In the genomic region with DNA sequence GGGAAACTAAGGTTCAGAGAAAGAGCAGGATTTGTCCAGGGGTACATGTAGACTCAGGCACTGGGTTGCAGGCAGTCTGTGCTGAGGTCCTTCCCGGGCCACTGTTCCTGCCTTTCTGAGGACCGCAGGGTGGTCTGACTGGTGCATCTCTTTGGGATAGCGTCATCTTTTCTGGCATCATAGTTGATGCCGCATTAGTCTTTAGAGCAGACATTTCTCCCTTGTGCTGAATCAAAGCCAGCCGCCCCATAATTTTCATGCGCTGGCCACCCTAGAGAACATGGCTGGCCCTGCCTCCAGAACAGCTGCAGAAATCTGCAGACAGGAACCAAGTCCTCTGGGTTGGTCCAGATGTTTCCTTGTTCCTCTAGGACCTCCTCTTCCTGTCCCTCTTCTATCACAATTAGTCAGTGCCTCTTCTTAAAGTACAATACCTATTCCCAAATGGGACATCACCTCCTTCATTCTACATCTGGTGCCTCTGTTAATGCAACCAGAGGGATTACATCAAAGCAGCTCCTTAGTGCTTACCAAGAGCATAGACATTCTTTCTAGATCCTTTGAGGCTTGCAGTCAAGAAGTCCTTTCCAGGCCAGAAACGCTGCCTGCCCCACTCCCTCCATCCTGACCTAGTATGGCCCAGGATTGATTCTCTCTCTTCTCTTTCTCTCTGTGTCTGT, we compare ENCODE assay signal across 18 cellular contexts. TPM values are rescaled to one million over a fixed set of nuclear protein-coding genes. Genes with fewer than 3 reads are reported as not detected.
DNase-seq lines count a peak whose midpoint lies in the region; ATAC-seq and TF ChIP-seq lines count a peak whose summit lies in the region.
"Had no signal": no experiment of that assay in that cellular context is flagged by ENCODE, and none has a peak within 500 bp of the region (broad histone marks: within the 10 kb centered on the region; RNA-seq: fewer than 3 reads in every experiment).

No MANE protein-coding gene starts in this region.

- no peak overlapping the region for H3K9ac ChIP-seq in mesenchymal stem cell (ENCODE audit: low read length)

- H3K14ac ChIP-seq in mesenchymal stem cell (ENCODE audit: low read length in 2 of 2), result no peak overlapping the region

- H2AK5ac ChIP-seq in mesenchymal stem cell (ENCODE audit: low read length, severe bottlenecking), result peak overlapping the region; percentile 1

- peaks cover 4% of the 10 kb centered on the region for H3K79me1 ChIP-seq in mesenchymal stem cell (replicated peaks; ENCODE audit: low read length, poor library complexity, severe bottlenecking)

- no peak overlapping the region for H3K4ac ChIP-seq in mesenchymal stem cell (ENCODE audit: low read depth in 1 of 2, low read length in 2 of 2)

- no peaks in the 10 kb centered on the region for H3K9me3 Mint-ChIP-seq in activated CD4-positive, alpha-beta T cell treated with anti-CD3 and anti-CD28 coated beads for 36 hours (ENCODE audit: low read depth)
- H3K9me3 Mint-ChIP-seq: activated T-helper 2 cell treated with anti-CD3 and anti-CD28 coated beads, Interferon-gamma antibody, Interleukin-2, Interleukin-4, amounts not matched to agents 10 μg/mL and 5 μg/mL and 100 μg/mL, durations not matched to agents 14 hours and 24 hours and 36 hours had no signal

- no peaks in the 10 kb centered on the region for H3K9me3 ChIP-seq in mesenchymal stem cell (ENCODE audit: control insufficient read depth, low read length)
- no peaks in the 10 kb centered on the region for H3K9me3 ChIP-seq in vagina
- no peaks in the 10 kb centered on the region for H3K9me3 ChIP-seq in transverse colon
- H3K9me3 ChIP-seq: esophagus muscularis mucosa had no signal

- no peaks in the 10 kb centered on the region for H3K4me1 Mint-ChIP-seq in activated CD4-positive, alpha-beta T cell treated with anti-CD3 and anti-CD28 coated beads for 36 hours

- H3K4me3 Mint-ChIP-seq in activated CD4-positive, alpha-beta T cell treated with anti-CD3 and anti-CD28 coated beads for 36 hours, result no peak overlapping the region
- H3K4me3 Mint-ChIP-seq: activated CD8-positive, alpha-beta T cell treated with anti-CD3 and anti-CD28 coated beads, Interleukin-2, amount 10 ng/mL, durations not matched to agents 7 days and 5 days had no signal

- DNase-seq in activated CD4-positive, alpha-beta T cell treated with anti-CD3 and anti-CD28 coated beads for 36 hours, result peak; percentile 1
- no peak for DNase-seq in activated CD4-positive, alpha-beta T cell treated with anti-CD3 and anti-CD28 coated beads for 48 hours
- DNase-seq in fibroblast of the aortic adventitia (ENCODE audit: low read depth) (peak; percentile 35), mesenchymal stem cell (no peak), vagina (ENCODE audit: extremely low spot score in 2 of 2) (peak in 1 of 2 donors; percentile 75), transverse colon (no peak), putamen (ENCODE audit: low spot score) (no peak)
- DNase-seq: 8988T; activated CD8-positive, alpha-beta T cell treated with anti-CD3 and anti-CD28 coated beads, Interleukin-2, amount 10 ng/mL, durations not matched to agents 7 days and 5 days; anterior cingulate cortex; KG1; mammary epithelial cell; NCI-H1436 treated with DMSO at 0.1 percent for 48 hours had no signal

- H3K36me3 Mint-ChIP-seq in activated CD4-positive, alpha-beta T cell treated with anti-CD3 and anti-CD28 coated beads for 36 hours (ENCODE audit: low read depth), result no peaks in the 10 kb centered on the region

- no peak overlapping the region for H3K23ac ChIP-seq in mesenchymal stem cell (ENCODE audit: low read length in 2 of 2)

- TF ChIP-seq POLR2A in vagina (IDR thresholded peaks at IDR 0.05) (no peak), transverse colon (IDR thresholded peaks at IDR 0.05) (no peak)

- no peak overlapping the region for H2BK12ac ChIP-seq in mesenchymal stem cell (ENCODE audit: low read length in 2 of 2)

- H3K4me2 ChIP-seq in mesenchymal stem cell (ENCODE audit: low read length, poor library complexity, severe bottlenecking), result no peak overlapping the region

- no peak for ATAC-seq in activated CD4-positive, alpha-beta T cell treated with anti-CD3 and anti-CD28 coated beads for 36 hours
- no peak for ATAC-seq in GM21381 (IDR thresholded peaks at IDR 0.05; ENCODE audit: unreplicated experiment)
- ATAC-seq: activated CD8-positive, alpha-beta T cell treated with anti-CD3 and anti-CD28 coated beads, Interleukin-2, amount 10 ng/mL, durations not matched to agents 7 days and 5 days had no signal

- peak overlapping the region in 1 of 2 experiments; percentile 49 for H3K18ac ChIP-seq in mesenchymal stem cell (ENCODE audit: low read depth in 1 of 2, low read length in 2 of 2)

- no peak for TF ChIP-seq EP300 in transverse colon (IDR thresholded peaks at IDR 0.05; ENCODE audit: low read depth)

- H2BK15ac ChIP-seq in mesenchymal stem cell (ENCODE audit: low read depth, poor library complexity, severe bottlenecking), result no peak overlapping the region

- intact Hi-C loops in activated CD4-positive, alpha-beta T cell treated with anti-CD3 and anti-CD28 coated beads for 36 hours (cut with DNase I, micrococcal nuclease), result no loop called here
- intact Hi-C loops in vagina (cut with DNase I) (no loop called here), transverse colon (cut with DNase I; ENCODE audit: low total_unique reads) (no loop called here)

- H3K4me1 ChIP-seq in mesenchymal stem cell (ENCODE audit: control insufficient read depth, insufficient read depth, low read depth, low read length), result peaks cover 74% of the 10 kb centered on the region
- peaks cover 41% of the 10 kb centered on the region for H3K4me1 ChIP-seq in vagina
- no peaks in the 10 kb centered on the region for H3K4me1 ChIP-seq in transverse colon

- CTCF ChIA-PET in activated CD4-positive, alpha-beta T cell treated with anti-CD3 and anti-CD28 coated beads for 36 hours (lab: Charles Lee), result interaction anchor here (0.7 to 1.3 kb wide), 2 partner anchors 9 to 198 kb away, joined by 4 read pairs; no protein-coding TSS in a partner anchor

- no peaks in the 10 kb centered on the region for H3K27me3 ChIP-seq in mesenchymal stem cell (ENCODE audit: control insufficient read depth in 1 of 2, insufficient read depth in 1 of 2, low read length in 2 of 2)
- no peaks in the 10 kb centered on the region for H3K27me3 ChIP-seq in vagina
- H3K27me3 ChIP-seq in transverse colon, result no peaks in the 10 kb centered on the region
- H3K27me3 ChIP-seq: esophagus muscularis mucosa had no signal

- no peak overlapping the region for H2BK5ac ChIP-seq in mesenchymal stem cell (ENCODE audit: low read depth, low read length, poor library complexity, severe bottlenecking)

- in situ Hi-C loops in transverse colon (cut with MboI; ENCODE audit: low pct_ligation_motif_present in 1 of 4, low pct_unique_long_range_greater_than_20kb in 1 of 4, low sequenced_read_pairs in 3 of 4), result loop anchor here in 3 of 4 donors (10.0 to 25.0 kb wide), 5 partner anchors 126 to 468 kb away; partner anchors contain the start of genes AMBP (in 1 of the 3), COL27A1 (in 1 of the 3) and KIF12 (in 1 of the 3)

- H2AFZ ChIP-seq in mesenchymal stem cell (ENCODE audit: low read depth, low read length), result no peak overlapping the region

- WGBS in mesenchymal stem cell, result 90% methylated on average over 7 of the region's 7 CpGs
- WGBS in transverse colon (ENCODE audit: low coverage in 1 of 2), 2 donors, result 63 to 75% methylated on average over 4 to 7 of the region's 7 CpGs

- H4K8ac ChIP-seq in mesenchymal stem cell (ENCODE audit: low read length), result no peak overlapping the region

- H3K36me3 ChIP-seq in mesenchymal stem cell (ENCODE audit: control insufficient read depth in 1 of 2, insufficient read depth in 2 of 2, low read depth in 1 of 2, low read length in 2 of 2) (peaks cover 3 to 38% of the 10 kb centered on the region in 2 experiments), vagina (no peaks in the 10 kb centered on the region), transverse colon (no peaks in the 10 kb centered on the region)

- POLR2A ChIA-PET in activated CD4-positive, alpha-beta T cell treated with anti-CD3 and anti-CD28 coated beads for 36 hours (lab: Charles Lee), result no interaction called here

- no peak for TF ChIP-seq CTCF in fibroblast of the aortic adventitia (IDR thresholded peaks at IDR 0.05; ENCODE audit: insufficient read depth, low read length)
- TF ChIP-seq CTCF in vagina (IDR thresholded peaks at IDR 0.05), result no peak
- no peak for TF ChIP-seq CTCF in transverse colon (IDR thresholded peaks at IDR 0.05)

- no peak overlapping the region for H3K27ac ChIP-seq in mesenchymal stem cell (ENCODE audit: low read length, poor library complexity, severe bottlenecking)
- peak overlapping the region; percentile 68 for H3K27ac ChIP-seq in vagina
- no peak overlapping the region for H3K27ac ChIP-seq in transverse colon
- H3K27ac ChIP-seq: esophagus muscularis mucosa, SK-N-MC had no signal

- no peaks in the 10 kb centered on the region for H3K27me3 Mint-ChIP-seq in activated CD4-positive, alpha-beta T cell treated with anti-CD3 and anti-CD28 coated beads for 36 hours

- H3K27ac Mint-ChIP-seq in activated CD4-positive, alpha-beta T cell treated with anti-CD3 and anti-CD28 coated beads for 36 hours, result no peak overlapping the region
- H3K27ac Mint-ChIP-seq: activated CD8-positive, alpha-beta T cell treated with anti-CD3 and anti-CD28 coated beads, Interleukin-2, amount 10 ng/mL, durations not matched to agents 7 days and 5 days; activated T-helper 2 cell treated with anti-CD3 and anti-CD28 coated beads, Interferon-gamma antibody, Interleukin-2, Interleukin-4, amounts not matched to agents 10 μg/mL and 5 μg/mL and 100 μg/mL, durations not matched to agents 14 hours and 24 hours and 36 hours had no signal

- no peak overlapping the region for H2BK120ac ChIP-seq in mesenchymal stem cell (ENCODE audit: low read depth, low read length)

- H4K91ac ChIP-seq in mesenchymal stem cell (ENCODE audit: low read length), result no peak overlapping the region

- H3K4me3 ChIP-seq in fibroblast of the aortic adventitia (ENCODE audit: low read depth, low read length), result no peak overlapping the region
- H3K4me3 ChIP-seq in mesenchymal stem cell (ENCODE audit: insufficient read depth in 1 of 2, low read depth in 1 of 2, low read length in 2 of 2), result no peak overlapping the region
- no peak overlapping the region for H3K4me3 ChIP-seq in vagina
- no peak overlapping the region for H3K4me3 ChIP-seq in transverse colon
- H3K4me3 ChIP-seq: esophagus muscularis mucosa, SK-N-MC had no signal

RNA-seq across cellular contexts. Expression of gene ORM1, which starts 42.1 kb away (rescaled TPM):
- not detected for total RNA-seq in activated CD4-positive, alpha-beta T cell treated with anti-CD3 and anti-CD28 coated beads for 36 hours
- total RNA-seq in fibroblast of the aortic adventitia (ENCODE audit: low replicate concordance), result not detected in 2 replicates
- polyA plus RNA-seq in mesenchymal stem cell (2013, experiment 1 of 2), result not detected
- not detected for polyA plus RNA-seq in mesenchymal stem cell (2013, experiment 2 of 2)
- not detected for total RNA-seq in vagina
- total RNA-seq in transverse colon, result not detected
- total RNA-seq: activated CD8-positive, alpha-beta T cell treated with anti-CD3 and anti-CD28 coated beads, Interleukin-2, amount 10 ng/mL, durations not matched to agents 7 days and 5 days; activated T-helper 2 cell treated with anti-CD3 and anti-CD28 coated beads, Interferon-gamma antibody, Interleukin-2, Interleukin-4, amounts not matched to agents 10 μg/mL and 5 μg/mL and 100 μg/mL, durations not matched to agents 14 hours and 24 hours and 36 hours; mammary epithelial cell; NCI-H460 had no signal
- polyA plus RNA-seq: mammary epithelial cell had no signal

RNA-seq across cellular contexts. Expression of gene ORM2, which starts 48.9 kb away (rescaled TPM):
- total RNA-seq in activated CD4-positive, alpha-beta T cell treated with anti-CD3 and anti-CD28 coated beads for 36 hours, result not detected
- total RNA-seq in fibroblast of the aortic adventitia (ENCODE audit: low replicate concordance) (not detected in 2 replicates), vagina (not detected), transverse colon (not detected)
- polyA plus RNA-seq in mesenchymal stem cell (2013, experiment 1 of 2), result not detected
- polyA plus RNA-seq in mesenchymal stem cell (2013, experiment 2 of 2), result not detected
- total RNA-seq: activated CD8-positive, alpha-beta T cell treated with anti-CD3 and anti-CD28 coated beads, Interleukin-2, amount 10 ng/mL, durations not matched to agents 7 days and 5 days; activated T-helper 2 cell treated with anti-CD3 and anti-CD28 coated beads, Interferon-gamma antibody, Interleukin-2, Interleukin-4, amounts not matched to agents 10 μg/mL and 5 μg/mL and 100 μg/mL, durations not matched to agents 14 hours and 24 hours and 36 hours; esophagus muscularis mucosa; mammary epithelial cell; NCI-H460 had no signal
- polyA plus RNA-seq: mammary epithelial cell had no signal

Comparison
In these comparisons a context has a peak if more than half of its experiments do, and no peak if none do; other contexts are left out.
1. DNase-seq: peak in activated CD4-positive, alpha-beta T cell treated with anti-CD3 and anti-CD28 coated beads for 36 hours (single experiment) and fibroblast of the aortic adventitia (single experiment); none in activated CD4-positive, alpha-beta T cell treated with anti-CD3 and anti-CD28 coated beads for 48 hours (single experiment), mesenchymal stem cell (single experiment), transverse colon (single experiment) and putamen (single experiment).